21 cellular contexts compared by ENCODE assay signal in genomic region chr10:85508159-85508558, GRCh38.
"Had no signal": no experiment of that assay in that cellular context is flagged by ENCODE, and none has a peak within 500 bp of the region (broad histone marks: within the 10 kb centered on the region; RNA-seq: fewer than 3 reads in every experiment).

No MANE protein-coding gene starts in this region.

- DNase-seq: heart right ventricle; islet precursor cell; left ventricle myocardium inferior; midbrain; mucosa of descending colon; naive thymus-derived CD4-positive, alpha-beta T cell; ovary; retina; right cardiac atrium; small intestine; spleen; stimulated activated CD4-positive, alpha-beta T cell treated with anti-CD3 and anti-CD28 coated beads, Interleukin-4, amount 100 ng/mL, for 24 hours; stimulated activated naive CD4-positive, alpha-beta T cell; tibial artery; upper lobe of right lung had no signal

- H3K4me1 ChIP-seq: heart right ventricle, left ventricle myocardium inferior, spleen, suprapubic skin, tibial artery, upper lobe of right lung had no signal

- H3K9me3 ChIP-seq: mucosa of descending colon, ovary, thoracic aorta, upper lobe of right lung had no signal

- H3K4me3 ChIP-seq: heart right ventricle, hepatocyte, left ventricle myocardium inferior, lung, mucosa of descending colon, ovary, spleen, suprapubic skin, thoracic aorta, tibial artery, upper lobe of right lung had no signal

- H3K36me3 ChIP-seq: heart right ventricle, left ventricle myocardium inferior, ovary, spleen, suprapubic skin, thoracic aorta, tibial artery, upper lobe of right lung had no signal

- H3K27me3 ChIP-seq: hepatocyte, ovary, spleen, suprapubic skin, tibial artery, upper lobe of right lung had no signal

- H3K27ac ChIP-seq: heart right ventricle, hepatocyte, left ventricle myocardium inferior, ovary, spleen, suprapubic skin, thoracic aorta, tibial artery, upper lobe of right lung had no signal

- ATAC-seq: heart right ventricle; mucosa of descending colon; naive thymus-derived CD4-positive, alpha-beta T cell; natural killer cell treated with Interleukin-12 subunit alpha and Interleukin-12 subunit beta and Interleukin-15 and Interleukin-18, amount 100 ng/mL, for 72 hours; right cardiac atrium; stimulated activated effector memory CD8-positive, alpha-beta T cell treated with anti-CD3 and anti-CD28 coated beads, Interleukin-12 subunit alpha, Interleukin-12 subunit beta, amount 100 ng/mL, for 72 hours; upper lobe of right lung had no signal
